26 cellular contexts compared by ENCODE assay signal in genomic region chr13:19998960-19999359, GRCh38.
"Had no signal": no experiment of that assay in that cellular context is flagged by ENCODE, and none has a peak within 500 bp of the region (broad histone marks: within the 10 kb centered on the region; RNA-seq: fewer than 3 reads in every experiment).

No MANE protein-coding gene starts in this region.

- H3K4me3 Mint-ChIP-seq: mesothelial cell of epicardium; nephron; stimulated activated memory B cell treated with anti-CD40 and anti-IgM and Interleukin-4, amounts not matched to agents 10 μg/mL and 1 μg/mL and 100 μg/mL, for 72 hours had no signal

- H3K9me3 Mint-ChIP-seq: nephron had no signal

- H3K27ac Mint-ChIP-seq: mesothelial cell of epicardium; nephron; stimulated activated memory B cell treated with anti-CD40 and anti-IgM and Interleukin-4, amounts not matched to agents 10 μg/mL and 1 μg/mL and 100 μg/mL, for 72 hours had no signal

- H3K27me3 ChIP-seq: dorsolateral prefrontal cortex, ovary, sigmoid colon, transverse colon, upper lobe of right lung, uterus had no signal

- H3K4me1 Mint-ChIP-seq: nephron had no signal

- H3K4me1 ChIP-seq: psoas muscle, uterus had no signal

- H3K27me3 Mint-ChIP-seq: naive thymus-derived CD4-positive, alpha-beta T cell; stimulated activated memory B cell treated with anti-CD40 and anti-IgM and Interleukin-4, amounts not matched to agents 10 μg/mL and 1 μg/mL and 100 μg/mL, for 72 hours had no signal

- H3K4me3 ChIP-seq: dorsolateral prefrontal cortex, lung, ovary, psoas muscle, sigmoid colon, thoracic aorta, transverse colon, upper lobe of right lung, uterus had no signal

- DNase-seq: dorsolateral prefrontal cortex; effector CD4-positive, alpha-beta T cell; mesenchymal stem cell; naive thymus-derived CD4-positive, alpha-beta T cell; nucleus accumbens; ovary; posterior cingulate gyrus; psoas muscle; right cardiac atrium; sigmoid colon; stimulated activated CD4-positive, alpha-beta T cell treated with anti-CD3 and anti-CD28 coated beads, Interleukin-2, amount 100 ng/mL, for 24 hours; stimulated activated CD4-positive, alpha-beta T cell treated with anti-CD3 and anti-CD28 coated beads, Interleukin-4, amount 100 ng/mL, for 24 hours; stimulated activated naive CD8-positive, alpha-beta T cell treated with anti-CD3 and anti-CD28 coated beads, Interleukin-15, Interleukin-2, amounts not matched to agents 100 U/mL and 50 U/mL, for 24 hours; substantia nigra; transverse colon; upper lobe of right lung; uterus had no signal

- ATAC-seq: left lobe of liver; naive thymus-derived CD4-positive, alpha-beta T cell; psoas muscle; right cardiac atrium; stimulated activated memory B cell treated with anti-CD40 and anti-IgM and Interleukin-4, amounts not matched to agents 10 μg/mL and 1 μg/mL and 100 μg/mL, for 72 hours; stimulated activated naive CD8-positive, alpha-beta T cell treated with anti-CD3 and anti-CD28 coated beads, Interleukin-15, Interleukin-2, amounts not matched to agents 100 U/mL and 50 U/mL, for 24 hours; upper lobe of right lung had no signal

- FAIRE-seq: colon, frontal cortex, keratinocyte had no signal

- H3K36me3 ChIP-seq: ovary, uterus had no signal

- H3K27ac ChIP-seq: dorsolateral prefrontal cortex, ovary, psoas muscle, sigmoid colon, thoracic aorta, transverse colon, upper lobe of right lung, uterus had no signal

- H3K9me3 ChIP-seq: ovary, psoas muscle, sigmoid colon, thoracic aorta, transverse colon, upper lobe of right lung, uterus had no signal
